ENCODE assay signal across 11 cellular contexts in the genomic region with DNA sequence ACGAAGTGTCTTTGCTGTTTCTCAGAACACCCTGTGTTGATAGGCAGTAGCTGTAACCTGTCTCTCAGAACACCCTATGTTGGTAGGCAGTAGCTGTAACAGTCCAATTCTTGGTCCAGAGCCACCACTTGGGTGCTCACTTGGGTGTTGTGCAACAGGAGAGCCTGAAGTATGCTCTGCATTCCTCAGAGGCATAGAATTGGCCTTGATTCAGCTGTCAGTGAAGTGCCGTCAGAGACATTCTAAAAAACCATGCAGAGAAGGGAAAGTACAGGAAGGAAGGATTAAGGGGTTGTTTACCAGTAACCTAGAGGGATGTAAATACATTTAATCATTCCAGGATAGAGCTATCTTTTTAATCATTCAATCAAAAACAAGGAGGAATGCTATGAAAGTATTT.
A peak's percentile ranks its signal among the peaks of the same experiment; 100 is the strongest.
DNase-seq lines count a peak whose midpoint lies in the region; ATAC-seq, FAIRE-seq and TF ChIP-seq lines count a peak whose summit lies in the region.
"Had no signal": no experiment of that assay in that cellular context is flagged by ENCODE, and none has a peak within 500 bp of the region (broad histone marks: within the 10 kb centered on the region; RNA-seq: fewer than 3 reads in every experiment).

No MANE protein-coding gene starts in this region.

- TF ChIP-seq EP300 in A549 (IDR thresholded peaks at IDR 0.05), result no peak

- 43% methylated on average over 2 of the region's 2 CpGs for WGBS in A549 (ENCODE audit: missing lambda C conversion rate)

- POLR2A ChIA-PET in A549 (lab: Yijun Ruan, JAX), result interaction anchor here (0.5 to 1.4 kb wide), 6 partner anchors 11 to 231 kb away, joined by 3 to 7 read pairs (median 4); partner anchors contain the start of gene ARRDC3

- H3K27me3 ChIP-seq in bronchial epithelial cell (ENCODE audit: control insufficient read depth, insufficient read depth, low read length) (no peaks in the 10 kb centered on the region), left lung (no peaks in the 10 kb centered on the region)
- H3K27me3 ChIP-seq: BLaER1 had no signal

- peak overlapping the region; percentile 29 for H3K4me2 ChIP-seq in A549
- H3K4me2 ChIP-seq: BLaER1 had no signal

- H3K27ac ChIP-seq in A549, result peak overlapping the region in 1 of 2 experiments; percentile 44; a peak in 1 of 6 replicates
- H3K27ac ChIP-seq in left lung, result no peak overlapping the region
- H3K27ac ChIP-seq: BLaER1 had no signal

- CTCF ChIA-PET in A549 (lab: Yijun Ruan, JAX), result interaction anchor here (0.6 to 0.9 kb wide), 4 partner anchors 33 to 233 kb away, joined by 3 to 4 read pairs (median 3); no protein-coding TSS in a partner anchor

- H3K36me3 ChIP-seq in bronchial epithelial cell (ENCODE audit: control insufficient read depth, insufficient read depth, low read length) (no peaks in the 10 kb centered on the region), left lung (no peaks in the 10 kb centered on the region)

- ATAC-seq in A549 (peak; percentile 96 to 98), left lung (peak; percentile 94), GM18519 (IDR thresholded peaks at IDR 0.05; ENCODE audit: low FRiP score, unreplicated experiment) (no peak), GM21529 (IDR thresholded peaks at IDR 0.05; ENCODE audit: unreplicated experiment) (no peak)

- TF ChIP-seq CTCF in A549 (IDR thresholded peaks at IDR 0.05) (no peak), bronchial epithelial cell (IDR thresholded peaks at IDR 0.05; ENCODE audit: insufficient read depth, low read length, severe bottlenecking) (no peak), left lung (IDR thresholded peaks at IDR 0.05) (no peak)

- peaks cover 26% of the 10 kb centered on the region for H3K4me1 ChIP-seq in A549
- H3K4me1 ChIP-seq in left lung, result peaks cover 0 to 23% of the 10 kb centered on the region in 2 donors
- H3K4me1 ChIP-seq: BLaER1 had no signal

- no peak for TF ChIP-seq POLR2A in A549 (IDR thresholded peaks at IDR 0.05; ENCODE audit: low read length)

- H3K4me3 ChIP-seq in A549 (no peak overlapping the region), bronchial epithelial cell (ENCODE audit: low read depth, low read length) (no peak overlapping the region), left lung (no peak overlapping the region)
- H3K4me3 ChIP-seq: BLaER1 had no signal

- TF ChIP-seq RAD21 in A549 (conservative IDR thresholded peaks at IDR 0.05 in 1 of 2, IDR thresholded peaks at IDR 0.05 in 1 of 2), result peak in 1 of 2 experiments; percentile 10; a peak in 1 of 5 replicates

- peaks cover 8% of the 10 kb centered on the region; the same call in 1 of the 3 replicates for H3K9me3 ChIP-seq in A549
- H3K9me3 ChIP-seq in left lung, result no peaks in the 10 kb centered on the region

- no peak for FAIRE-seq in A549 (lab: Jason Lieb, UNC)
- peak; percentile 77 for FAIRE-seq in bronchial epithelial cell (lab: Jason Lieb, UNC)
- FAIRE-seq: kidney had no signal

- DNase-seq in A549 (ENCODE audit: low read depth in 1 of 2, low spot score in 1 of 2) (peak; percentile 48 to 66), LHCN-M2 (ENCODE audit: low read depth) (peak; percentile 80), bronchial epithelial cell (ENCODE audit: low read depth) (peak; percentile 93), left lung (peak in 1 of 2 donors; percentile 68), SK-N-DZ (ENCODE audit: low spot score) (no peak), cerebellar cortex (ENCODE audit: low spot score) (no peak)
- DNase-seq: kidney, NCI-H2081 treated with DMSO at 0.1 percent for 48 hours had no signal

- intact Hi-C loops in left lung (cut with DNase I), result no loop called here

TF ChIP-seq in A549, 52 proteins besides CTCF, POLR2A, EP300 and RAD21 (continues in another document):
- TF ChIP-seq PHF8 (IDR thresholded peaks at IDR 0.05; ENCODE audit: borderline replicate concordance, low read depth) (no peak), CBX2 (IDR thresholded peaks at IDR 0.05; ENCODE audit: borderline replicate concordance, low read depth) (no peak), RARB (CRISPR knock-in tag; IDR thresholded peaks at IDR 0.05) (no peak), RCOR1 (IDR thresholded peaks at IDR 0.05; ENCODE audit: low read depth, low read length) (no peak), KDM5A (IDR thresholded peaks at IDR 0.05) (no peak), ZFP36 (IDR thresholded peaks at IDR 0.05; ENCODE audit: borderline replicate concordance, partially characterized antibody) (no peak), NR3C1 (IDR thresholded peaks at IDR 0.05) (no peak), GATA3 (IDR thresholded peaks at IDR 0.05; ENCODE audit: borderline replicate concordance) (0 out of 2 replicates have a peak, but pooled peaks have one; percentile 22), HES2 (IDR thresholded peaks at IDR 0.05) (no peak), ZC3H11A (IDR thresholded peaks at IDR 0.05) (no peak), NPAS2 (CRISPR knock-in tag; IDR thresholded peaks at IDR 0.05; ENCODE audit: borderline replicate concordance) (no peak), HEYL (CRISPR knock-in tag; IDR thresholded peaks at IDR 0.05) (no peak), ESRRA (IDR thresholded peaks at IDR 0.05; ENCODE audit: borderline replicate concordance, low read length) (no peak), MAFK (IDR thresholded peaks at IDR 0.05; ENCODE audit: partially characterized antibody) (no peak), SREBF2 (IDR thresholded peaks at IDR 0.05) (no peak), MAX (IDR thresholded peaks at IDR 0.05) (0 out of 2 replicates have a peak, but pooled peaks have one; percentile 24), POLR2AphosphoS2 (conservative IDR thresholded peaks at IDR 0.05; ENCODE audit: low read length) (no peak), RFX5 (IDR thresholded peaks at IDR 0.05) (no peak), JUN (IDR thresholded peaks at IDR 0.05) (no peak), KDM1A (IDR thresholded peaks at IDR 0.05; ENCODE audit: low read depth) (no peak), CBX8 (IDR thresholded peaks at IDR 0.05) (no peak), CHD2 (IDR thresholded peaks at IDR 0.05; ENCODE audit: low read length, partially characterized antibody) (no peak), HDAC2 (IDR thresholded peaks at IDR 0.05) (no peak), HOXB5 (CRISPR knock-in tag; IDR thresholded peaks at IDR 0.05) (no peak), HOXA7 (CRISPR knock-in tag; IDR thresholded peaks at IDR 0.05) (no peak), BCL3 (IDR thresholded peaks at IDR 0.05) (no peak), EHMT2 (IDR thresholded peaks at IDR 0.05; ENCODE audit: low read depth) (no peak), FOXS1 (CRISPR knock-in tag; IDR thresholded peaks at IDR 0.05) (no peak), PBX3 (IDR thresholded peaks at IDR 0.05) (no peak)
- TF ChIP-seq, protein P1, sequence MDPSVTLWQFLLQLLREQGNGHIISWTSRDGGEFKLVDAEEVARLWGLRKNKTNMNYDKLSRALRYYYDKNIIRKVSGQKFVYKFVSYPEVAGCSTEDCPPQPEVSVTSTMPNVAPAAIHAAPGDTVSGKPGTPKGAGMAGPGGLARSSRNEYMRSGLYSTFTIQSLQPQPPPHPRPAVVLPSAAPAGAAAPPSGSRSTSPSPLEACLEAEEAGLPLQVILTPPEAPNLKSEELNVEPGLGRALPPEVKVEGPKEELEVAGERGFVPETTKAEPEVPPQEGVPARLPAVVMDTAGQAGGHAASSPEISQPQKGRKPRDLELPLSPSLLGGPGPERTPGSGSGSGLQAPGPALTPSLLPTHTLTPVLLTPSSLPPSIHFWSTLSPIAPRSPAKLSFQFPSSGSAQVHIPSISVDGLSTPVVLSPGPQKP (IDR thresholded peaks at IDR 0.05; ENCODE audit: low read depth, low read length), result no peak
- TF ChIP-seq, protein P2, sequence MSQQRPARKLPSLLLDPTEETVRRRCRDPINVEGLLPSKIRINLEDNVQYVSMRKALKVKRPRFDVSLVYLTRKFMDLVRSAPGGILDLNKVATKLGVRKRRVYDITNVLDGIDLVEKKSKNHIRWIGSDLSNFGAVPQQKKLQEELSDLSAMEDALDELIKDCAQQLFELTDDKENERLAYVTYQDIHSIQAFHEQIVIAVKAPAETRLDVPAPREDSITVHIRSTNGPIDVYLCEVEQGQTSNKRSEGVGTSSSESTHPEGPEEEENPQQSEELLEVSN (IDR thresholded peaks at IDR 0.05; ENCODE audit: borderline replicate concordance, low read depth), result no peak

Comparison
In these comparisons a context has a peak if more than half of its experiments do, and no peak if none do; other contexts are left out.
1. ATAC-seq: peak in A549 (2 of 2) and left lung (single experiment); none in GM18519 (single experiment) and GM21529 (single experiment).
2. DNase-seq: peak in A549 (2 of 2), LHCN-M2 (single experiment) and bronchial epithelial cell (single experiment); none in SK-N-DZ (single experiment) and cerebellar cortex (single experiment).